Comparison of ENCODE assay signal across 9 cellular contexts in genomic region chr1:116302281-116302680, GRCh38.
"Had no signal": no experiment of that assay in that cellular context is flagged by ENCODE, and none has a peak within 500 bp of the region (broad histone marks: within the 10 kb centered on the region; RNA-seq: fewer than 3 reads in every experiment).

No MANE protein-coding gene starts in this region.

- FAIRE-seq: HepG2 had no signal

- H3K9ac ChIP-seq: GM23248 had no signal

- H3K4me3 ChIP-seq: GM23248, HAP-1 had no signal

- DNase-seq: GM23248, GOT3, H7, HFFc6, KBM-7 had no signal

- H3K9me3 ChIP-seq: HAP-1 had no signal

- H2AFZ ChIP-seq: GM23248 had no signal

- ATAC-seq: HCT116, HepG2 had no signal

- H3K4me1 ChIP-seq: HAP-1 had no signal

- H3K36me3 ChIP-seq: HAP-1 had no signal

- H3K27ac ChIP-seq: GM23248, HL-60 had no signal
